ENCODE assay signal across 8 cellular contexts in genomic region chr5:71932649-71933338, GRCh38.
DNase-seq lines count a peak whose midpoint lies in the region; ATAC-seq and TF ChIP-seq lines count a peak whose summit lies in the region.

No MANE protein-coding gene starts in this region.

- no peaks in the 10 kb centered on the region for H3K27me3 ChIP-seq in muscle layer of duodenum (ENCODE audit: low read depth, low read length)

- TF ChIP-seq CTCF in epithelial cell of esophagus (IDR thresholded peaks at IDR 0.05; ENCODE audit: insufficient read depth, low read depth, low read length, missing control alignments): no peak

- no peaks in the 10 kb centered on the region for H3K9me3 ChIP-seq in muscle layer of duodenum (ENCODE audit: control insufficient read depth in 1 of 2, low read length in 2 of 2)

- DNase-seq in DMS53 (lab: John Stamatoyannopoulos, UW): peak; percentile 95
- peak; percentile 49 for DNase-seq in NCI-H510A (lab: John Stamatoyannopoulos, UW)
- peak; percentile 56 for DNase-seq in epithelial cell of esophagus (ENCODE audit: low read depth)
- no peak for DNase-seq in NCI-H187 treated with DMSO at 0.1 percent for 48 hours (lab: John Stamatoyannopoulos, UW)

- H3K27ac ChIP-seq in muscle layer of duodenum (ENCODE audit: low read length): peak overlapping the region; percentile 68

- ATAC-seq in HG02623 (IDR thresholded peaks at IDR 0.05; ENCODE audit: unreplicated experiment) (no peak), HG03196 (IDR thresholded peaks at IDR 0.05; ENCODE audit: unreplicated experiment) (no peak), HG03520 (IDR thresholded peaks at IDR 0.05; ENCODE audit: unreplicated experiment) (no peak)

- peaks cover 12 to 13% of the 10 kb centered on the region in 2 donors for H3K4me1 ChIP-seq in muscle layer of duodenum (ENCODE audit: control insufficient read depth in 1 of 2, insufficient read depth in 2 of 2, low read length in 2 of 2)

- no peaks in the 10 kb centered on the region for H3K36me3 ChIP-seq in muscle layer of duodenum (ENCODE audit: control insufficient read depth in 1 of 2, insufficient read depth in 2 of 2, low read length in 2 of 2)

- no peak overlapping the region for H3K4me3 ChIP-seq in epithelial cell of esophagus (ENCODE audit: low read length)
- H3K4me3 ChIP-seq in muscle layer of duodenum (ENCODE audit: low read depth in 1 of 2, low read length in 2 of 2): no peak overlapping the region
